In genomic region chr7:105768898-105769507, GRCh38 we compare ENCODE assay signal across 2 cellular contexts.
TF ChIP-seq lines count a peak whose summit lies in the region.

No MANE protein-coding gene starts in this region.

TF ChIP-seq in GM23338, 12 proteins besides CTCF, POLR2A, EP300 and RAD21 (continued from another document):
- TF ChIP-seq CREB1 (CRISPR knock-in tag; IDR thresholded peaks at IDR 0.05; ENCODE audit: low read depth) (no peak), NANOG (IDR thresholded peaks at IDR 0.05; ENCODE audit: borderline replicate concordance) (no peak), STAT1 (IDR thresholded peaks at IDR 0.05; ENCODE audit: unreplicated experiment) (no peak), ZNF462 (CRISPR knock-in tag; IDR thresholded peaks at IDR 0.05) (no peak), REST (IDR thresholded peaks at IDR 0.05; ENCODE audit: unreplicated experiment) (no peak), ZNF114 (CRISPR knock-in tag; IDR thresholded peaks at IDR 0.05) (no peak), ZNF331 (CRISPR knock-in tag; IDR thresholded peaks at IDR 0.05; ENCODE audit: low read depth) (no peak), POLR2AphosphoS5 (IDR thresholded peaks at IDR 0.05; ENCODE audit: low read depth) (no peak)
TF ChIP-seq in GM23338: peak in this region for 0.

TF ChIP-seq in WTC11, 78 proteins besides CTCF, POLR2A, EP300 and RAD21 (continued from another document):
- TF ChIP-seq, protein P1, sequence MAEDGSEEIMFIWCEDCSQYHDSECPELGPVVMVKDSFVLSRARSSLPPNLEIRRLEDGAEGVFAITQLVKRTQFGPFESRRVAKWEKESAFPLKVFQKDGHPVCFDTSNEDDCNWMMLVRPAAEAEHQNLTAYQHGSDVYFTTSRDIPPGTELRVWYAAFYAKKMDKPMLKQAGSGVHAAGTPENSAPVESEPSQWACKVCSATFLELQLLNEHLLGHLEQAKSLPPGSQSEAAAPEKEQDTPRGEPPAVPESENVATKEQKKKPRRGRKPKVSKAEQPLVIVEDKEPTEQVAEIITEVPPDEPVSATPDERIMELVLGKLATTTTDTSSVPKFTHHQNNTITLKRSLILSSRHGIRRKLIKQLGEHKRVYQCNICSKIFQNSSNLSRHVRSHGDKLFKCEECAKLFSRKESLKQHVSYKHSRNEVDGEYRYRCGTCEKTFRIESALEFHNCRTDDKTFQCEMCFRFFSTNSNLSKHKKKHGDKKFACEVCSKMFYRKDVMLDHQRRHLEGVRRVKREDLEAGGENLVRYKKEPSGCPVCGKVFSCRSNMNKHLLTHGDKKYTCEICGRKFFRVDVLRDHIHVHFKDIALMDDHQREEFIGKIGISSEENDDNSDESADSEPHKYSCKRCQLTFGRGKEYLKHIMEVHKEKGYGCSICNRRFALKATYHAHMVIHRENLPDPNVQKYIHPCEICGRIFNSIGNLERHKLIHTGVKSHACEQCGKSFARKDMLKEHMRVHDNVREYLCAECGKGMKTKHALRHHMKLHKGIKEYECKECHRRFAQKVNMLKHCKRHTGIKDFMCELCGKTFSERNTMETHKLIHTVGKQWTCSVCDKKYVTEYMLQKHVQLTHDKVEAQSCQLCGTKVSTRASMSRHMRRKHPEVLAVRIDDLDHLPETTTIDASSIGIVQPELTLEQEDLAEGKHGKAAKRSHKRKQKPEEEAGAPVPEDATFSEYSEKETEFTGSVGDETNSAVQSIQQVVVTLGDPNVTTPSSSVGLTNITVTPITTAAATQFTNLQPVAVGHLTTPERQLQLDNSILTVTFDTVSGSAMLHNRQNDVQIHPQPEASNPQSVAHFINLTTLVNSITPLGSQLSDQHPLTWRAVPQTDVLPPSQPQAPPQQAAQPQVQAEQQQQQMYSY (CRISPR knock-in tag; IDR thresholded peaks at IDR 0.05): no peak
- TF ChIP-seq CREB1 (CRISPR knock-in tag; IDR thresholded peaks at IDR 0.05) (no peak), ZNF671 (CRISPR knock-in tag; IDR thresholded peaks at IDR 0.05) (no peak), ZSCAN18 (CRISPR knock-in tag; IDR thresholded peaks at IDR 0.05) (no peak), ERG (CRISPR knock-in tag; IDR thresholded peaks at IDR 0.05) (no peak), ATF1 (CRISPR knock-in tag; IDR thresholded peaks at IDR 0.05) (no peak), ZNF121 (CRISPR knock-in tag; IDR thresholded peaks at IDR 0.05) (no peak), CREM (CRISPR knock-in tag; IDR thresholded peaks at IDR 0.05) (no peak)
- TF ChIP-seq, protein P2, sequence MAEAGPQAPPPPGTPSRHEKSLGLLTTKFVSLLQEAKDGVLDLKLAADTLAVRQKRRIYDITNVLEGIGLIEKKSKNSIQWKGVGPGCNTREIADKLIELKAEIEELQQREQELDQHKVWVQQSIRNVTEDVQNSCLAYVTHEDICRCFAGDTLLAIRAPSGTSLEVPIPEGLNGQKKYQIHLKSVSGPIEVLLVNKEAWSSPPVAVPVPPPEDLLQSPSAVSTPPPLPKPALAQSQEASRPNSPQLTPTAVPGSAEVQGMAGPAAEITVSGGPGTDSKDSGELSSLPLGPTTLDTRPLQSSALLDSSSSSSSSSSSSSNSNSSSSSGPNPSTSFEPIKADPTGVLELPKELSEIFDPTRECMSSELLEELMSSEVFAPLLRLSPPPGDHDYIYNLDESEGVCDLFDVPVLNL (CRISPR knock-in tag; IDR thresholded peaks at IDR 0.05; ENCODE audit: borderline replicate concordance, low read depth): no peak
- TF ChIP-seq, protein P3, sequence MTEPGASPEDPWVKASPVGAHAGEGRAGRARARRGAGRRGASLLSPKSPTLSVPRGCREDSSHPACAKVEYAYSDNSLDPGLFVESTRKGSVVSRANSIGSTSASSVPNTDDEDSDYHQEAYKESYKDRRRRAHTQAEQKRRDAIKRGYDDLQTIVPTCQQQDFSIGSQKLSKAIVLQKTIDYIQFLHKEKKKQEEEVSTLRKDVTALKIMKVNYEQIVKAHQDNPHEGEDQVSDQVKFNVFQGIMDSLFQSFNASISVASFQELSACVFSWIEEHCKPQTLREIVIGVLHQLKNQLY (CRISPR knock-in tag; IDR thresholded peaks at IDR 0.05): no peak
